8 cellular contexts compared by ENCODE assay signal in the genomic region with DNA sequence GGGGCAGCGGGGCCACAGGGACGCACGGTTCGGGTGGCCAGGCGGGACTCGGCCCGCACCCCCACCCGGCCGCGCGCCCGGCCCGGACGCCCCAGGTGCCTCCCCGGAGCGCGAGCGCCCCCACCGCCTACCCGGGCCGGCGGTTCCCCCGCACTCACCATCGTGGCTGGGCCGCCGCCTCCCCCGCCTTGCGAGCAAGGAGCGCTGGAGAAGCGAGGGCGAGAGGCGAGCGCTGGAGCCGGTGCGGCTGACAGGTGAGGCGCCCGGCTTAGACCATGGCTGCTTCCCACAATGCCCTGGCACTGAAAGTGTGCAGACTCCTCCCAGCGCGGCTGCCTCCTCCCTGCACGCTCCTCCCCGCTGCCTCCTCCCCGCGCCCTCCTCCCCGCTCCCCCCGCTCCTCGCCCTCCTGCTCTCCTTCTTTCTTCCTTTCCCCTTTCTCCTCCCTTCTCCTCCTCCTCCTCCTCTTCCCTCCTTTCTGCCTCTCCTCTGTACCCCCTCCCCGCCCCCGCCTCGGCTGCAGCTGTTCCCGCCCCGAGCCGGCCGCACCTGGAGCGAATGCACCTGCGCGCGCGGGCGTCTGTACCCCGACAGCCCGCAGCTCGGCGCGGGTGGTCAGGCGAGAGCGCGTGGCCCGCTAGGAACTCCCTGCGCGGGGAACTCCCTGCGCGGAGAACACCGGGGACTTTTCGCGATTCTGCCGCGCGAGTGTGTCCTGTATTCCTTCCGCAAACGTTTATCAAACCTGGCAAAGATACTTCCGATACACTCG. TPM values are rescaled to one million over a fixed set of nuclear protein-coding genes. Genes with fewer than 3 reads are reported as not detected.
DNase-seq lines count a peak whose midpoint lies in the region; ATAC-seq and TF ChIP-seq lines count a peak whose summit lies in the region.

AP1S3 (minus strand) TSS at position 293 of the 772 bp plus-strand sequence; CDS start at position 161, 132 bp downstream.

- CTCF ChIA-PET in GM10248 (lab: Yijun Ruan, JAX): interaction anchor here (0.7 to 2.4 kb wide), 9 partner anchors 10 to 98 kb away, joined by 3 to 11 read pairs (median 3); no protein-coding TSS in a partner anchor

- no peaks in the 10 kb centered on the region for H3K36me3 ChIP-seq in cardiac muscle cell
- H3K36me3 ChIP-seq in urinary bladder (ENCODE audit: insufficient read depth): no peaks in the 10 kb centered on the region

- intact Hi-C loops in posterior vena cava (cut with DNase I): no loop called here

- H3K4me2 ChIP-seq in H9 (ENCODE audit: insufficient read depth, insufficient read length, low read length): peak within 1 kb of the TSS; percentile 77

- no peak within 1 kb of the TSS for H3K56ac ChIP-seq in H9 (ENCODE audit: insufficient read length, low read depth, low read length)

- H2BK120ac ChIP-seq in H9 (ENCODE audit: low read depth, low read length, poor library complexity, severe bottlenecking): no peak within 1 kb of the TSS

- POLR2A ChIA-PET in GM10248 (lab: Yijun Ruan, JAX): interaction anchor here (0.6 kb wide), 2 partner anchors 60 to 218 kb away, joined by 3 read pairs; no protein-coding TSS in a partner anchor

- H4K91ac ChIP-seq in H9 (ENCODE audit: insufficient read length, low read depth, low read length): no peak within 1 kb of the TSS

- H3K4me3 ChIP-seq in cardiac muscle cell (peak within 1 kb of the TSS; percentile 70), urinary bladder (ENCODE audit: low read depth, low read length) (peak within 1 kb of the TSS; percentile 64)

- peaks cover 31 to 32% of the 10 kb centered on the region in 2 experiments for H3K4me1 Mint-ChIP-seq in H9
- H3K4me1 Mint-ChIP-seq in activated naive CD4-positive, alpha-beta T cell treated with anti-CD3 and anti-CD28 coated beads, Interleukin-2, amount 50 U/mL, for 24 hours: peaks cover 11% of the 10 kb centered on the region

- no peak within 1 kb of the TSS for H3T11ph ChIP-seq in H9 (ENCODE audit: low read length)

- peak within 1 kb of the TSS; percentile 13 to 93 (median 90); a peak in 5 of 7 replicates for H3K27ac Mint-ChIP-seq in H9
- H3K27ac Mint-ChIP-seq in activated naive CD4-positive, alpha-beta T cell treated with anti-CD3 and anti-CD28 coated beads, Interleukin-2, amount 50 U/mL, for 24 hours: peak within 1 kb of the TSS; percentile 88

- H3K23me2 ChIP-seq in H9 (ENCODE audit: insufficient read length, low read depth, low read length, poor library complexity, severe bottlenecking): peaks cover 4% of the 10 kb centered on the region

- no peak within 1 kb of the TSS for H2BK20ac ChIP-seq in H9 (ENCODE audit: low read depth, low read length, poor library complexity, severe bottlenecking)

- peak; percentile 45 for TF ChIP-seq CTCF in GM10248 (IDR thresholded peaks at IDR 0.05; ENCODE audit: control extremely low read depth, extremely low read depth, low read depth, missing control alignments)
- no peak for TF ChIP-seq CTCF in H9 (conservative IDR thresholded peaks at IDR 0.05)
- TF ChIP-seq CTCF in cardiac muscle cell (IDR thresholded peaks at IDR 0.05; ENCODE audit: low read depth, low read length): no peak

- H3K27me3 ChIP-seq in H9 (ENCODE audit: insufficient read depth, low read length) (no peaks in the 10 kb centered on the region), cardiac muscle cell (peaks cover 31% of the 10 kb centered on the region)

- H2BK12ac ChIP-seq in H9 (ENCODE audit: insufficient read length, low read depth, low read length): no peak within 1 kb of the TSS

- no peaks in the 10 kb centered on the region for H3K9me3 Mint-ChIP-seq in H9
- H3K9me3 Mint-ChIP-seq in activated naive CD4-positive, alpha-beta T cell treated with anti-CD3 and anti-CD28 coated beads, Interleukin-2, amount 50 U/mL, for 24 hours: no peaks in the 10 kb centered on the region

- H3K79me2 ChIP-seq in H9 (ENCODE audit: insufficient read depth, low read length): peaks cover 3% of the 10 kb centered on the region; the same call in 1 of the 2 replicates

- H3K18ac ChIP-seq in H9 (ENCODE audit: insufficient read length, low read depth, low read length): no peak within 1 kb of the TSS

- H3K9me3 ChIP-seq in H9 (ENCODE audit: control insufficient read depth, low read depth, low read length) (no peaks in the 10 kb centered on the region), cardiac muscle cell (ENCODE audit: low read depth) (no peaks in the 10 kb centered on the region)

- H3K79me1 ChIP-seq in H9 (ENCODE audit: insufficient read depth, low read depth, low read length, poor library complexity, severe bottlenecking): no peaks in the 10 kb centered on the region

- peak; percentile 96 for ATAC-seq in SK-N-SH treated with all-trans-retinoic acid at 6 μM for 48 hours

- H2BK15ac ChIP-seq in H9 (ENCODE audit: low read depth, low read length): no peak within 1 kb of the TSS

- H3K4me1 ChIP-seq in H9 (ENCODE audit: insufficient read depth, low read length) (peaks cover 4% of the 10 kb centered on the region; the same call in 1 of the 2 replicates), cardiac muscle cell (ENCODE audit: low read depth) (no peaks in the 10 kb centered on the region), urinary bladder (ENCODE audit: insufficient read depth) (peaks cover 3% of the 10 kb centered on the region)

- peaks cover 0 to 3% (median 2%) of the 10 kb centered on the region in 3 experiments; a peak in 1 of 7 replicates for H3K36me3 Mint-ChIP-seq in H9 (ENCODE audit: insufficient read depth in 1 of 3, low read depth in 3 of 3)
- no peaks in the 10 kb centered on the region for H3K36me3 Mint-ChIP-seq in activated naive CD4-positive, alpha-beta T cell treated with anti-CD3 and anti-CD28 coated beads, Interleukin-2, amount 50 U/mL, for 24 hours

- H4K5ac ChIP-seq in H9 (ENCODE audit: insufficient read length, low read depth, low read length): no peak within 1 kb of the TSS

- H2AFZ ChIP-seq in H9 (ENCODE audit: low read length): no peak within 1 kb of the TSS

- no peak within 1 kb of the TSS for H2AK5ac ChIP-seq in H9 (ENCODE audit: insufficient read length, low read length)

- H3K4ac ChIP-seq in H9 (ENCODE audit: low read depth, low read length): no peak within 1 kb of the TSS

- no CpG with 5 or more reads among the region's 82 CpGs for WGBS in H9 (ENCODE audit: extremely low coverage, insufficient read length, low lambda C conversion rate)
- 2% methylated on average over 81 of the region's 82 CpGs for WGBS in urinary bladder

- H4K20me1 ChIP-seq in H9 (ENCODE audit: control insufficient read depth, insufficient read depth, insufficient read length): no peaks in the 10 kb centered on the region

- peak within 1 kb of the TSS; percentile 91 to 98 for H3K4me3 Mint-ChIP-seq in H9
- H3K4me3 Mint-ChIP-seq in activated naive CD4-positive, alpha-beta T cell treated with anti-CD3 and anti-CD28 coated beads, Interleukin-2, amount 50 U/mL, for 24 hours: peak within 1 kb of the TSS; percentile 92

- H4K8ac ChIP-seq in H9 (replicated peaks; ENCODE audit: insufficient read length, low read depth, low read length): no peak within 1 kb of the TSS

- DNase-seq in GM10248 (ENCODE audit: extremely low spot score) (peak; percentile 88), H9 (peak; percentile 92), M059J (ENCODE audit: low read depth) (peak; percentile 56), cardiac muscle cell (ENCODE audit: low read depth in 1 of 2, low spot score in 1 of 2) (peak; percentile 51 to 73), posterior vena cava (ENCODE audit: low spot score) (peak; percentile 85)

- peaks cover 6% of the 10 kb centered on the region for H3K27me3 Mint-ChIP-seq in H9 (ENCODE audit: low read depth)
- H3K27me3 Mint-ChIP-seq in activated naive CD4-positive, alpha-beta T cell treated with anti-CD3 and anti-CD28 coated beads, Interleukin-2, amount 50 U/mL, for 24 hours: peaks cover 1% of the 10 kb centered on the region

- H3K23ac ChIP-seq in H9 (ENCODE audit: insufficient read length, low read depth, low read length): no peak within 1 kb of the TSS

- peak within 1 kb of the TSS; percentile 61 for H3K9ac ChIP-seq in H9 (ENCODE audit: extremely low read depth, insufficient read length, low read length)

- no peak within 1 kb of the TSS for H3K27ac ChIP-seq in H9 (ENCODE audit: insufficient read length, low read depth, low read length)
- no peak within 1 kb of the TSS for H3K27ac ChIP-seq in cardiac muscle cell
- peak within 1 kb of the TSS; percentile 35 for H3K27ac ChIP-seq in urinary bladder (ENCODE audit: low read depth)

- H2BK5ac ChIP-seq in H9 (ENCODE audit: insufficient read length, low read length): no peak within 1 kb of the TSS

- peak within 1 kb of the TSS; percentile 85; the same call in 1 of the 2 replicates for H3K14ac ChIP-seq in H9 (ENCODE audit: insufficient read depth, low read length)

TF ChIP-seq in SK-N-SH treated with all-trans-retinoic acid at 6 μM for 48 hours, 23 proteins besides CTCF, POLR2A, EP300 and RAD21 (continues in another document):
- TF ChIP-seq ZNF565 (CRISPR knock-in tag; conservative IDR thresholded peaks at IDR 0.05; ENCODE audit: low read depth) (no peak), ZFP3 (CRISPR knock-in tag; IDR thresholded peaks at IDR 0.05) (no peak), TOX (CRISPR knock-in tag; IDR thresholded peaks at IDR 0.05; ENCODE audit: borderline replicate concordance) (no peak), ZNF70 (CRISPR knock-in tag; IDR thresholded peaks at IDR 0.05) (no peak)

RNA-seq across cellular contexts. Expression of gene AP1S3, which starts in this region (rescaled TPM):
- total RNA-seq in H9 (2021) (8.7 and 11.0 TPM in 2 replicates), cardiac muscle cell (2.1 TPM in 1 of 2 replicates, not detected in the other), posterior vena cava (1 to 10 TPM; 1.2 to 1.5 TPM), urinary bladder (10.0 TPM)
- 3.0 and 5.4 TPM in 2 replicates for total RNA-seq in M059J (2014; rRNA removed; shearing (Covaris generic))
- polyA plus RNA-seq in cardiac muscle cell (0.87 and 1.6 TPM in 2 replicates), urinary bladder (2.1 TPM)
